In genomic region chr18:68504441-68505221, GRCh38 we compare ENCODE assay signal across 1 cellular context.
TF ChIP-seq lines count a peak whose summit lies in the region.

No MANE protein-coding gene starts in this region.

TF ChIP-seq in GM23338, 12 proteins besides CTCF, POLR2A, EP300 and RAD21 (continued from another document):
- TF ChIP-seq, protein P1, sequence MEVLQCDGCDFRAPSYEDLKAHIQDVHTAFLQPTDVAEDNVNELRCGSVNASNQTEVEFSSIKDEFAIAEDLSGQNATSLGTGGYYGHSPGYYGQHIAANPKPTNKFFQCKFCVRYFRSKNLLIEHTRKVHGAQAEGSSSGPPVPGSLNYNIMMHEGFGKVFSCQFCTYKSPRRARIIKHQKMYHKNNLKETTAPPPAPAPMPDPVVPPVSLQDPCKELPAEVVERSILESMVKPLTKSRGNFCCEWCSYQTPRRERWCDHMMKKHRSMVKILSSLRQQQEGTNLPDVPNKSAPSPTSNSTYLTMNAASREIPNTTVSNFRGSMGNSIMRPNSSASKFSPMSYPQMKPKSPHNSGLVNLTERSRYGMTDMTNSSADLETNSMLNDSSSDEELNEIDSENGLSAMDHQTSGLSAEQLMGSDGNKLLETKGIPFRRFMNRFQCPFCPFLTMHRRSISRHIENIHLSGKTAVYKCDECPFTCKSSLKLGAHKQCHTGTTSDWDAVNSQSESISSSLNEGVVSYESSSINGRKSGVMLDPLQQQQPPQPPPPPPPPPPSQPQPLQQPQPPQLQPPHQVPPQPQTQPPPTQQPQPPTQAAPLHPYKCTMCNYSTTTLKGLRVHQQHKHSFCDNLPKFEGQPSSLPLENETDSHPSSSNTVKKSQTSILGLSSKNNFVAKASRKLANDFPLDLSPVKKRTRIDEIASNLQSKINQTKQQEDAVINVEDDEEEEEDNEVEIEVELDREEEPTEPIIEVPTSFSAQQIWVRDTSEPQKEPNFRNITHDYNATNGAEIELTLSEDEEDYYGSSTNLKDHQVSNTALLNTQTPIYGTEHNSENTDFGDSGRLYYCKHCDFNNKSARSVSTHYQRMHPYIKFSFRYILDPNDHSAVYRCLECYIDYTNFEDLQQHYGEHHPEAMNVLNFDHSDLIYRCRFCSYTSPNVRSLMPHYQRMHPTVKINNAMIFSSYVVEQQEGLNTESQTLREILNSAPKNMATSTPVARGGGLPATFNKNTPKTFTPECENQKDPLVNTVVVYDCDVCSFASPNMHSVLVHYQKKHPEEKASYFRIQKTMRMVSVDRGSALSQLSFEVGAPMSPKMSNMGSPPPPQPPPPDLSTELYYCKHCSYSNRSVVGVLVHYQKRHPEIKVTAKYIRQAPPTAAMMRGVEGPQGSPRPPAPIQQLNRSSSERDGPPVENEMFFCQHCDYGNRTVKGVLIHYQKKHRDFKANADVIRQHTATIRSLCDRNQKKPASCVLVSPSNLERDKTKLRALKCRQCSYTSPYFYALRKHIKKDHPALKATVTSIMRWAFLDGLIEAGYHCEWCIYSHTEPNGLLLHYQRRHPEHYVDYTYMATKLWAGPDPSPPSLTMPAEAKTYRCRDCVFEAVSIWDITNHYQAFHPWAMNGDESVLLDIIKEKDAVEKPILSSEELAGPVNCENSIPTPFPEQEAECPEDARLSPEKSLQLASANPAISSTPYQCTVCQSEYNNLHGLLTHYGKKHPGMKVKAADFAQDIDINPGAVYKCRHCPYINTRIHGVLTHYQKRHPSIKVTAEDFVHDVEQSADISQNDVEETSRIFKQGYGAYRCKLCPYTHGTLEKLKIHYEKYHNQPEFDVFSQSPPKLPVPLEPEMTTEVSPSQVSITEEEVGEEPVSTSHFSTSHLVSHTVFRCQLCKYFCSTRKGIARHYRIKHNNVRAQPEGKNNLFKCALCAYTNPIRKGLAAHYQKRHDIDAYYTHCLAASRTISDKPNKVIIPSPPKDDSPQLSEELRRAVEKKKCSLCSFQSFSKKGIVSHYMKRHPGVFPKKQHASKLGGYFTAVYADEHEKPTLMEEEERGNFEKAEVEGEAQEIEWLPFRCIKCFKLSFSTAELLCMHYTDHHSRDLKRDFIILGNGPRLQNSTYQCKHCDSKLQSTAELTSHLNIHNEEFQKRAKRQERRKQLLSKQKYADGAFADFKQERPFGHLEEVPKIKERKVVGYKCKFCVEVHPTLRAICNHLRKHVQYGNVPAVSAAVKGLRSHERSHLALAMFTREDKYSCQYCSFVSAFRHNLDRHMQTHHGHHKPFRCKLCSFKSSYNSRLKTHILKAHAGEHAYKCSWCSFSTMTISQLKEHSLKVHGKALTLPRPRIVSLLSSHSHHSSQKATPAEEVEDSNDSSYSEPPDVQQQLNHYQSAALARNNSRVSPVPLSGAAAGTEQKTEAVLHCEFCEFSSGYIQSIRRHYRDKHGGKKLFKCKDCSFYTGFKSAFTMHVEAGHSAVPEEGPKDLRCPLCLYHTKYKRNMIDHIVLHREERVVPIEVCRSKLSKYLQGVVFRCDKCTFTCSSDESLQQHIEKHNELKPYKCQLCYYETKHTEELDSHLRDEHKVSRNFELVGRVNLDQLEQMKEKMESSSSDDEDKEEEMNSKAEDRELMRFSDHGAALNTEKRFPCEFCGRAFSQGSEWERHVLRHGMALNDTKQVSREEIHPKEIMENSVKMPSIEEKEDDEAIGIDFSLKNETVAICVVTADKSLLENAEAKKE (CRISPR knock-in tag; IDR thresholded peaks at IDR 0.05), result no peak
- no peak for TF ChIP-seq STAT1 (IDR thresholded peaks at IDR 0.05; ENCODE audit: unreplicated experiment)
- no peak for TF ChIP-seq EZH2phosphoT487 (IDR thresholded peaks at IDR 0.05; ENCODE audit: unreplicated experiment)
- TF ChIP-seq ZNF331 (CRISPR knock-in tag; IDR thresholded peaks at IDR 0.05; ENCODE audit: low read depth), result no peak
- TF ChIP-seq NANOG (IDR thresholded peaks at IDR 0.05; ENCODE audit: borderline replicate concordance), result no peak
- TF ChIP-seq EZH2 (IDR thresholded peaks at IDR 0.05; ENCODE audit: low read depth, unreplicated experiment), result no peak
- no peak for TF ChIP-seq JUNB (IDR thresholded peaks at IDR 0.05; ENCODE audit: unreplicated experiment)
